Comparison of ENCODE assay signal across 9 cellular contexts in the genomic region with DNA sequence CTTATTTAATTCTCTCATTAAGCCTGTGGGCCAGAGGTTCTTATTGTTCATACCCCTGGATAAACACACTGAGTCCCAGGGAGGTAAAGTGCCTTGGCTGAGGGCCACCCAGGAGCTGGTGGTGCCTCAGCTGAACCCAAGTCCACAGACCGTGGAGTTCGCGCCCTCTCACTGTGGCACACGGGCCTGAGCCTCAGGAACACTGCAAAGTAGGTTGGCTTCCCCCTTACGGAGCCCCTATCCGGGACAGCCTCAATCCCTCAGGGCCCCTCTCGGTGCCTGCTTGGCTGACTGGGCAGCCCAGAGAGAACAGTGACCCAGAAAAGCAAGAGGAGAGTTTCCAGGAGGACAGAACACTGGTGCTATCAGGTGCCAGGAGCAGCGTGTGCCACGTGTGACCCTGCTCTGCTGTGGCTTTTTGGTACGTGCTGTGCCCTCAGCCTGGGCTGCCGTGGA. TPM values are rescaled to one million over a fixed set of nuclear protein-coding genes. Genes with fewer than 3 reads are reported as not detected.
DNase-seq lines count a peak whose midpoint lies in the region; ATAC-seq lines count a peak whose summit lies in the region.
"Not testable (repeated sequence)": the region's sequence is repeated elsewhere in the genome, so short reads cannot be mapped to it uniquely, and the experiment has no call there.
"Had no signal": no experiment of that assay in that cellular context is flagged by ENCODE, and none has a peak within 500 bp of the region (broad histone marks: within the 10 kb centered on the region; RNA-seq: fewer than 3 reads in every experiment).

No MANE protein-coding gene starts in this region.

- H3K36me3 Mint-ChIP-seq in T-helper 1 cell treated with Interleukin-12 subunit alpha and Interleukin-12 subunit beta and Interleukin-4 antibody, amounts not matched to agents 30 μg/mL and 1 μg/mL, for 36 hours (ENCODE audit: low read depth); activated naive CD4-positive, alpha-beta T cell treated with anti-CD3 and anti-CD28 coated beads, Interleukin-2, amount 50 U/mL, for 72 hours; dendritic cell treated with granulocyte-macrophage colony-stimulating factor and Interleukin-4, amounts not matched to agents 40 ng/mL and 50 ng/mL, for 4 days (ENCODE audit: low read depth); naive B cell: not testable (repeated sequence)
- peaks cover 13% of the 10 kb centered on the region for H3K36me3 Mint-ChIP-seq in stimulated activated memory B cell treated with anti-CD40 and anti-IgM and Interleukin-4, amounts not matched to agents 10 μg/mL and 1 μg/mL and 100 μg/mL, for 72 hours

- not testable (repeated sequence) for H4K20me1 ChIP-seq in BLaER1

- peak overlapping the region; percentile 87 for H3K27ac ChIP-seq in BLaER1

- peaks cover 62% of the 10 kb centered on the region for H3K4me1 ChIP-seq in BLaER1

- H3K4me3 Mint-ChIP-seq in T-helper 1 cell treated with Interleukin-12 subunit alpha and Interleukin-12 subunit beta and Interleukin-4 antibody, amounts not matched to agents 30 μg/mL and 1 μg/mL, for 36 hours; dendritic cell treated with granulocyte-macrophage colony-stimulating factor and Interleukin-4, amounts not matched to agents 40 ng/mL and 50 ng/mL, for 4 days: not testable (repeated sequence)
- H3K4me3 Mint-ChIP-seq in naive B cell = peak overlapping the region in 4 of 8 donors; percentile 15 to 44 (median 26)
- peak overlapping the region; percentile 50 for H3K4me3 Mint-ChIP-seq in stimulated activated memory B cell treated with anti-CD40 and anti-IgM and Interleukin-4, amounts not matched to agents 10 μg/mL and 1 μg/mL and 100 μg/mL, for 72 hours

- H3K4me2 ChIP-seq in BLaER1 = peak overlapping the region; percentile 84

- H3K27ac Mint-ChIP-seq in T-helper 1 cell treated with Interleukin-12 subunit alpha and Interleukin-12 subunit beta and Interleukin-4 antibody, amounts not matched to agents 30 μg/mL and 1 μg/mL, for 36 hours = peak overlapping the region; percentile 69
- H3K27ac Mint-ChIP-seq in activated naive CD4-positive, alpha-beta T cell treated with anti-CD3 and anti-CD28 coated beads, Interleukin-2, amount 50 U/mL, for 72 hours = peak overlapping the region; percentile 72 to 94
- peak overlapping the region; percentile 80 for H3K27ac Mint-ChIP-seq in dendritic cell treated with granulocyte-macrophage colony-stimulating factor and Interleukin-4, amounts not matched to agents 40 ng/mL and 50 ng/mL, for 4 days
- H3K27ac Mint-ChIP-seq in naive B cell = peak overlapping the region; percentile 90 to 99 (median 94)
- peak overlapping the region; percentile 92 for H3K27ac Mint-ChIP-seq in stimulated activated memory B cell treated with anti-CD40 and anti-IgM and Interleukin-4, amounts not matched to agents 10 μg/mL and 1 μg/mL and 100 μg/mL, for 72 hours

- H3K9me3 ChIP-seq in BLaER1 = not testable (repeated sequence)

- peak overlapping the region; percentile 76 for H3K9ac ChIP-seq in BLaER1

- not testable (repeated sequence) for H3K27me3 ChIP-seq in BLaER1

- not testable (repeated sequence) for H3K9me3 Mint-ChIP-seq in T-helper 1 cell treated with Interleukin-12 subunit alpha and Interleukin-12 subunit beta and Interleukin-4 antibody, amounts not matched to agents 30 μg/mL and 1 μg/mL, for 36 hours; activated naive CD4-positive, alpha-beta T cell treated with anti-CD3 and anti-CD28 coated beads, Interleukin-2, amount 50 U/mL, for 72 hours; dendritic cell treated with granulocyte-macrophage colony-stimulating factor and Interleukin-4, amounts not matched to agents 40 ng/mL and 50 ng/mL, for 4 days; naive B cell; stimulated activated memory B cell treated with anti-CD40 and anti-IgM and Interleukin-4, amounts not matched to agents 10 μg/mL and 1 μg/mL and 100 μg/mL, for 72 hours

- not testable (repeated sequence) for ATAC-seq in activated naive CD4-positive, alpha-beta T cell treated with anti-CD3 and anti-CD28 coated beads, Interleukin-2, amount 50 U/mL, for 72 hours; naive B cell (ENCODE audit: low read depth in 2 of 2)
- ATAC-seq in left ventricle myocardium superior = peak; percentile 94
- ATAC-seq in stimulated activated memory B cell treated with anti-CD40 and anti-IgM and Interleukin-4, amounts not matched to agents 10 μg/mL and 1 μg/mL and 100 μg/mL, for 72 hours = peak; percentile 1

- H3K27me3 Mint-ChIP-seq in T-helper 1 cell treated with Interleukin-12 subunit alpha and Interleukin-12 subunit beta and Interleukin-4 antibody, amounts not matched to agents 30 μg/mL and 1 μg/mL, for 36 hours (ENCODE audit: low read depth); dendritic cell treated with granulocyte-macrophage colony-stimulating factor and Interleukin-4, amounts not matched to agents 40 ng/mL and 50 ng/mL, for 4 days; naive B cell; stimulated activated memory B cell treated with anti-CD40 and anti-IgM and Interleukin-4, amounts not matched to agents 10 μg/mL and 1 μg/mL and 100 μg/mL, for 72 hours: not testable (repeated sequence)

- DNase-seq in HK-2 (ENCODE audit: unreplicated experiment) (peak; percentile 31), left ventricle myocardium superior (peak; percentile 85)
- not testable (repeated sequence) for DNase-seq in activated naive CD4-positive, alpha-beta T cell treated with anti-CD3 and anti-CD28 coated beads, Interleukin-2, amount 50 U/mL, for 72 hours (ENCODE audit: low spot score in 2 of 2); naive B cell

- peaks cover 39% of the 10 kb centered on the region for H3K4me1 Mint-ChIP-seq in T-helper 1 cell treated with Interleukin-12 subunit alpha and Interleukin-12 subunit beta and Interleukin-4 antibody, amounts not matched to agents 30 μg/mL and 1 μg/mL, for 36 hours (ENCODE audit: low read depth)
- H3K4me1 Mint-ChIP-seq in dendritic cell treated with granulocyte-macrophage colony-stimulating factor and Interleukin-4, amounts not matched to agents 40 ng/mL and 50 ng/mL, for 4 days (ENCODE audit: low read depth) = peaks cover 35% of the 10 kb centered on the region
- H3K4me1 Mint-ChIP-seq in naive B cell = peaks cover 43 to 69% (median 47%) of the 10 kb centered on the region in 3 donors
- H3K4me1 Mint-ChIP-seq in stimulated activated memory B cell treated with anti-CD40 and anti-IgM and Interleukin-4, amounts not matched to agents 10 μg/mL and 1 μg/mL and 100 μg/mL, for 72 hours = peaks cover 61% of the 10 kb centered on the region

- intact Hi-C loops in dendritic cell treated with granulocyte-macrophage colony-stimulating factor and Interleukin-4, amounts not matched to agents 40 ng/mL and 50 ng/mL, for 4 days (cut with micrococcal nuclease); left ventricle myocardium superior (cut with micrococcal nuclease): not testable (repeated sequence)

- H3K4me3 ChIP-seq in BLaER1 = not testable (repeated sequence)

- not testable (repeated sequence) for H3K36me3 ChIP-seq in BLaER1

RNA-seq across cellular contexts. Expression of a gene that starts 12.5 kb away (rescaled TPM):
- total RNA-seq in activated naive CD4-positive, alpha-beta T cell treated with anti-CD3 and anti-CD28 coated beads, Interleukin-2, amount 50 U/mL, for 72 hours = 100 to 1,000 TPM; 106 to 113 TPM
- 92.1 TPM for total RNA-seq in left ventricle myocardium superior
- polyA plus RNA-seq in naive B cell (ENCODE audit: low read depth in 6 of 6) = 100 to 1,000 TPM in 3 of 6 donors, 10 to 100 TPM in 3; 92.7 to 152 (median 106) TPM

RNA-seq across cellular contexts. Expression of a gene that starts 55.6 kb away (rescaled TPM):
- 1 to 10 TPM in 1 of 2 donors, under 1 TPM in 1; 0.39 to 2.4 TPM for total RNA-seq in activated naive CD4-positive, alpha-beta T cell treated with anti-CD3 and anti-CD28 coated beads, Interleukin-2, amount 50 U/mL, for 72 hours
- not detected for total RNA-seq in left ventricle myocardium superior
- under 1 TPM in 3 of 6 donors, not detected in 3; 0.34 to 0.62 (median 0.41) TPM for polyA plus RNA-seq in naive B cell (ENCODE audit: low read depth in 6 of 6)
- polyA plus RNA-seq: cardiac muscle cell had no signal

RNA-seq across cellular contexts. Expression of a gene that starts 55.9 kb away (rescaled TPM):
- 10 to 100 TPM in 1 of 2 donors, 1 to 10 TPM in 1; 1.8 to 12.1 TPM for total RNA-seq in activated naive CD4-positive, alpha-beta T cell treated with anti-CD3 and anti-CD28 coated beads, Interleukin-2, amount 50 U/mL, for 72 hours
- 3.3 TPM for total RNA-seq in left ventricle myocardium superior
- 1 to 10 TPM; 3.4 to 5.8 (median 4.7) TPM for polyA plus RNA-seq in naive B cell (ENCODE audit: low read depth in 6 of 6)
